Comparison of ENCODE assay signal across 11 cellular contexts in genomic region chr10:112249722-112250121, GRCh38. TPM values are rescaled to one million over a fixed set of nuclear protein-coding genes. Genes with fewer than 3 reads are reported as not detected.
"Had no signal": no experiment of that assay in that cellular context is flagged by ENCODE, and none has a peak within 500 bp of the region (broad histone marks: within the 10 kb centered on the region; RNA-seq: fewer than 3 reads in every experiment).

No MANE protein-coding gene starts in this region.

- H3K9ac ChIP-seq: GM23248 had no signal

- H3K9me3 ChIP-seq: HAP-1 had no signal

- H3K4me2 ChIP-seq: GM23338 had no signal

- H3K4me3 ChIP-seq: GM23248, GM23338, HAP-1 had no signal

- DNase-seq: GM23248, GOT3, H7, H9, HCEC 1CT, HFFc6 had no signal

- ATAC-seq: GM23338 had no signal

- H3K36me3 ChIP-seq: HAP-1 had no signal

- H2AFZ ChIP-seq: GM23248, GM23338 had no signal

- H3K27ac ChIP-seq: GM23248 had no signal

- FAIRE-seq: H1, H54 had no signal

- H3K4me1 ChIP-seq: HAP-1 had no signal

RNA-seq across cellular contexts. Expression of gene TECTB, which starts 33.5 kb away (rescaled TPM):
- total RNA-seq: GM23248, GM23338, H1, H4, H7, H9, HFFc6 had no signal
- polyA plus RNA-seq: GM23338, H1 had no signal
